Comparison of ENCODE assay signal across 17 cellular contexts in genomic region chr2:223815884-223816570, GRCh38. TPM values are rescaled to one million over a fixed set of nuclear protein-coding genes. Genes with fewer than 3 reads are reported as not detected.
DNase-seq lines count a peak whose midpoint lies in the region; FAIRE-seq and TF ChIP-seq lines count a peak whose summit lies in the region.
"Had no signal": no experiment of that assay in that cellular context is flagged by ENCODE, and none has a peak within 500 bp of the region (broad histone marks: within the 10 kb centered on the region; RNA-seq: fewer than 3 reads in every experiment).

No MANE protein-coding gene starts in this region.

- H3K4me3 ChIP-seq in fibroblast of pulmonary artery (replicated peaks; ENCODE audit: low read depth, low read length) (no peak overlapping the region), retinal pigment epithelial cell (ENCODE audit: low read length) (no peak overlapping the region)
- H3K4me3 ChIP-seq: right lobe of liver had no signal

- DNase-seq in H4 (ENCODE audit: low spot score) = peak; percentile 28
- peak; percentile 91 for DNase-seq in RCC 7860 (ENCODE audit: low spot score)
- DNase-seq in fibroblast of pulmonary artery (ENCODE audit: low read depth) = peak; percentile 40
- DNase-seq in retinal pigment epithelial cell (ENCODE audit: low read depth) = peak; percentile 90
- no peak for DNase-seq in NCI-H146 treated with DMSO at 0.1 percent for 48 hours (lab: John Stamatoyannopoulos, UW; ENCODE audit: unreplicated experiment)
- DNase-seq in UCSD-AML1 (lab: John Stamatoyannopoulos, UW; ENCODE audit: unreplicated experiment) = no peak
- DNase-seq in mucosa of gallbladder (ENCODE audit: low spot score) = no peak
- no peak for DNase-seq in NOMO-1 (lab: John Stamatoyannopoulos, UW; ENCODE audit: unreplicated experiment in 2 of 2)
- DNase-seq: activated naive CD4-positive, alpha-beta T cell; CD8-positive, alpha-beta T cell; GF-D8; glutamatergic neuron; naive thymus-derived CD8-positive, alpha-beta T cell; right lobe of liver; SHP77 treated with DMSO at 0.1 percent for 48 hours; stimulated activated naive CD4-positive, alpha-beta T cell; T-helper 9 cell had no signal

- TF ChIP-seq CTCF in fibroblast of pulmonary artery (IDR thresholded peaks at IDR 0.05; ENCODE audit: low read length, missing control alignments) (no peak), retinal pigment epithelial cell (conservative IDR thresholded peaks at IDR 0.05; ENCODE audit: low read depth, low read length) (no peak)

- FAIRE-seq in RCC 7860 (lab: Jason Lieb, UNC) = no peak

RNA-seq across cellular contexts. Expression of gene AP1S3, which starts 21.4 kb away (rescaled TPM):
- total RNA-seq in H4 (2014; rRNA removed; shearing (Covaris generic)) = 4.6 and 8.9 TPM in 2 replicates
- 43.3 TPM for total RNA-seq in mucosa of gallbladder

Comparison
In these comparisons a context has a peak if more than half of its experiments do, and no peak if none do; other contexts are left out.
1. DNase-seq: peak in H4 (single experiment), RCC 7860 (single experiment), fibroblast of pulmonary artery (single experiment) and retinal pigment epithelial cell (single experiment); none in NCI-H146 treated with DMSO at 0.1 percent for 48 hours (single experiment), UCSD-AML1 (single experiment), mucosa of gallbladder (single experiment) and NOMO-1 (0 of 2).